28 cellular contexts compared by ENCODE assay signal in genomic region chr3:61967019-61967418, GRCh38.
"Had no signal": no experiment of that assay in that cellular context is flagged by ENCODE, and none has a peak within 500 bp of the region (broad histone marks: within the 10 kb centered on the region; RNA-seq: fewer than 3 reads in every experiment).

No MANE protein-coding gene starts in this region.

- H3K4me1 ChIP-seq: psoas muscle, uterus had no signal

- H3K4me3 ChIP-seq: neural progenitor cell, ovary, psoas muscle, right lobe of liver, sigmoid colon, stomach, thoracic aorta, tibial artery, transverse colon, upper lobe of right lung, uterus had no signal

- H3K27ac ChIP-seq: neural progenitor cell, ovary, psoas muscle, right lobe of liver, sigmoid colon, stomach, thoracic aorta, tibial artery, transverse colon, upper lobe of right lung, uterus had no signal

- H3K4me3 Mint-ChIP-seq: naive thymus-derived CD4-positive, alpha-beta T cell; natural killer cell; nephron; neural progenitor cell; stimulated activated effector memory CD8-positive, alpha-beta T cell treated with anti-CD3 and anti-CD28 coated beads, Interleukin-12 subunit alpha, Interleukin-12 subunit beta, amount 100 ng/mL, for 72 hours; stimulated activated naive B cell treated with anti-CD40 and anti-IgM and Interleukin-4, amounts not matched to agents 10 μg/mL and 1 μg/mL and 100 μg/mL, for 72 hours; stimulated activated naive CD8-positive, alpha-beta T cell treated with anti-CD3 and anti-CD28 coated beads, Interleukin-15, Interleukin-2, amounts not matched to agents 100 ng/mL and 50 ng/mL, for 24 hours; type B pancreatic cell had no signal

- H3K9me3 ChIP-seq: ovary, psoas muscle, right lobe of liver, sigmoid colon, stomach, thoracic aorta, tibial artery, transverse colon, upper lobe of right lung, uterus had no signal

- H2AFZ ChIP-seq: neural progenitor cell had no signal

- H3K9ac ChIP-seq: neural progenitor cell had no signal

- H3K27me3 ChIP-seq: neural progenitor cell, ovary, right lobe of liver, sigmoid colon, stomach, tibial artery, transverse colon, upper lobe of right lung, uterus had no signal

- H3K4me2 ChIP-seq: neural progenitor cell had no signal

- H3K27ac Mint-ChIP-seq: naive thymus-derived CD4-positive, alpha-beta T cell; natural killer cell; neural progenitor cell; progenitor cell of endocrine pancreas; stimulated activated effector memory CD8-positive, alpha-beta T cell treated with anti-CD3 and anti-CD28 coated beads, Interleukin-12 subunit alpha, Interleukin-12 subunit beta, amount 100 ng/mL, for 72 hours; stimulated activated naive B cell treated with anti-CD40 and anti-IgM and Interleukin-4, amounts not matched to agents 10 μg/mL and 1 μg/mL and 100 μg/mL, for 72 hours; stimulated activated naive CD8-positive, alpha-beta T cell treated with anti-CD3 and anti-CD28 coated beads, Interleukin-15, Interleukin-2, amounts not matched to agents 100 ng/mL and 50 ng/mL, for 24 hours; type B pancreatic cell had no signal

- ATAC-seq: naive thymus-derived CD4-positive, alpha-beta T cell; natural killer cell; psoas muscle; right cardiac atrium; right lobe of liver; stimulated activated effector memory CD8-positive, alpha-beta T cell treated with anti-CD3 and anti-CD28 coated beads, Interleukin-12 subunit alpha, Interleukin-12 subunit beta, amount 100 ng/mL, for 72 hours; stimulated activated naive B cell treated with anti-CD40 and anti-IgM and Interleukin-4, amounts not matched to agents 10 μg/mL and 1 μg/mL and 100 μg/mL, for 72 hours had no signal

- H3K9me3 Mint-ChIP-seq: nephron, neural progenitor cell, type B pancreatic cell had no signal

- H3K27me3 Mint-ChIP-seq: progenitor cell of endocrine pancreas; stimulated activated naive B cell treated with anti-CD40 and anti-IgM and Interleukin-4, amounts not matched to agents 10 μg/mL and 1 μg/mL and 100 μg/mL, for 72 hours; stimulated activated naive CD8-positive, alpha-beta T cell treated with anti-CD3 and anti-CD28 coated beads, Interleukin-15, Interleukin-2, amounts not matched to agents 100 ng/mL and 50 ng/mL, for 24 hours; type B pancreatic cell had no signal

- H3K4me1 Mint-ChIP-seq: naive thymus-derived CD4-positive, alpha-beta T cell; natural killer cell; stimulated activated effector memory CD8-positive, alpha-beta T cell treated with anti-CD3 and anti-CD28 coated beads, Interleukin-12 subunit alpha, Interleukin-12 subunit beta, amount 100 ng/mL, for 72 hours; stimulated activated naive B cell treated with anti-CD40 and anti-IgM and Interleukin-4, amounts not matched to agents 10 μg/mL and 1 μg/mL and 100 μg/mL, for 72 hours had no signal

- H3K36me3 ChIP-seq: neural progenitor cell, ovary, right lobe of liver, sigmoid colon, stomach, thoracic aorta, tibial artery, transverse colon, upper lobe of right lung, uterus had no signal

- H3K36me3 Mint-ChIP-seq: naive thymus-derived CD4-positive, alpha-beta T cell; natural killer cell; neural progenitor cell; stimulated activated effector memory CD8-positive, alpha-beta T cell treated with anti-CD3 and anti-CD28 coated beads, Interleukin-12 subunit alpha, Interleukin-12 subunit beta, amount 100 ng/mL, for 72 hours; stimulated activated naive B cell treated with anti-CD40 and anti-IgM and Interleukin-4, amounts not matched to agents 10 μg/mL and 1 μg/mL and 100 μg/mL, for 72 hours; type B pancreatic cell had no signal

- DNase-seq: naive thymus-derived CD4-positive, alpha-beta T cell; natural killer cell; occipital lobe; ovary; posterior cingulate gyrus; psoas muscle; right cardiac atrium; right lobe of liver; sigmoid colon; small intestine; stimulated activated CD4-positive, alpha-beta T cell treated with anti-CD3 and anti-CD28 coated beads, Interleukin-15, amount 100 ng/mL, for 24 hours; stimulated activated CD4-positive, alpha-beta T cell treated with anti-CD3 and anti-CD28 coated beads, Interleukin-2, amount 100 ng/mL, for 24 hours; stimulated activated CD4-positive, alpha-beta T cell treated with anti-CD3 and anti-CD28 coated beads, Interleukin-2, amount 100 ng/mL, for 48 hours; stimulated activated CD4-positive, alpha-beta T cell treated with anti-CD3 and anti-CD28 coated beads, Interleukin-4, amount 100 ng/mL, for 24 hours; stimulated activated naive B cell treated with anti-CD40 and anti-IgM and Interleukin-4, amounts not matched to agents 10 μg/mL and 1 μg/mL and 100 μg/mL, for 72 hours; stimulated activated naive CD4-positive, alpha-beta T cell treated with Interleukin-2 at 50 U/mL for 16 hours; stomach; tibial artery; transverse colon; upper lobe of right lung; uterus had no signal

- FAIRE-seq: small intestine had no signal
